In the genomic region with DNA sequence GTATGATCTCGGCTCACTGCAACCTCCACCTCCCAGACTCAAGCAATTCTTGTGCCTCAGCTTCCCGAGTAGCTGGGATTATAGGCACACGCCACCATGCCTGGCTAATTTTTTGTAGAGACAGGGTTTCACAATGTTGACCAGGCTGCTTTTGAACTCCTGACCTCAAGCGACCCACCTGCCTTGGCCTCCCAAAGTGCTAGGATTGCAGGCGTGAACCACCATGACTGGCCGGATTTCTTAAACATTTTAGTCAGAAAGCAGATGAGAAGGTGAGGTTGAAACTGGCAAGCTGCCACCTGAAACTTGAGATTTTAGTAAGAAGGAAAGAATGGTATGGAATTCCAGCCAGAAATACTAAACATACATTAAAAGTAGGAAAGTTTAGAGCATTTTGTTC, we compare ENCODE assay signal across 20 cellular contexts. TPM values are rescaled to one million over a fixed set of nuclear protein-coding genes. Genes with fewer than 3 reads are reported as not detected.
A peak's percentile ranks its signal among the peaks of the same experiment; 100 is the strongest.
DNase-seq lines count a peak whose midpoint lies in the region; ATAC-seq, FAIRE-seq and TF ChIP-seq lines count a peak whose summit lies in the region.
"Had no signal": no experiment of that assay in that cellular context is flagged by ENCODE, and none has a peak within 500 bp of the region (broad histone marks: within the 10 kb centered on the region; RNA-seq: fewer than 3 reads in every experiment).

No MANE protein-coding gene starts in this region.

- no peaks in the 10 kb centered on the region for H3K9me3 Mint-ChIP-seq in activated naive CD8-positive, alpha-beta T cell treated with anti-CD3 and anti-CD28 coated beads, Interleukin-2, amount 50 U/mL, for 24 hours
- H3K9me3 Mint-ChIP-seq in endothelial cell (ENCODE audit: unreplicated experiment): no peaks in the 10 kb centered on the region
- H3K9me3 Mint-ChIP-seq: activated T-helper 17 cell treated with anti-CD3 and anti-CD28 coated beads, Interleukin-2, amount 50 U/mL, for 72 hours; natural killer cell had no signal

- intact Hi-C loops in pancreas (cut with DNase I): no loop called here

- peaks cover 20% of the 10 kb centered on the region for H3K4me1 Mint-ChIP-seq in activated naive CD8-positive, alpha-beta T cell treated with anti-CD3 and anti-CD28 coated beads, Interleukin-2, amount 50 U/mL, for 24 hours
- H3K4me1 Mint-ChIP-seq in endothelial cell (ENCODE audit: unreplicated experiment): no peaks in the 10 kb centered on the region
- H3K4me1 Mint-ChIP-seq: activated T-helper 17 cell treated with anti-CD3 and anti-CD28 coated beads, Interleukin-2, amount 50 U/mL, for 72 hours had no signal

- H3K4me3 Mint-ChIP-seq in activated naive CD8-positive, alpha-beta T cell treated with anti-CD3 and anti-CD28 coated beads, Interleukin-2, amount 50 U/mL, for 24 hours: no peak overlapping the region
- H3K4me3 Mint-ChIP-seq in endothelial cell (ENCODE audit: unreplicated experiment): no peak overlapping the region
- H3K4me3 Mint-ChIP-seq: activated T-helper 17 cell treated with anti-CD3 and anti-CD28 coated beads, Interleukin-2, amount 50 U/mL, for 72 hours; memory B cell; natural killer cell had no signal

- H3K27ac Mint-ChIP-seq in activated naive CD8-positive, alpha-beta T cell treated with anti-CD3 and anti-CD28 coated beads, Interleukin-2, amount 50 U/mL, for 24 hours: no peak overlapping the region
- no peak overlapping the region for H3K27ac Mint-ChIP-seq in endothelial cell (ENCODE audit: unreplicated experiment)
- H3K27ac Mint-ChIP-seq: activated T-helper 17 cell treated with anti-CD3 and anti-CD28 coated beads, Interleukin-2, amount 50 U/mL, for 72 hours; memory B cell; natural killer cell had no signal

- WGBS in pancreas, 2 donors: 74 to 83% methylated on average over 6 of the region's 6 CpGs

- H3K4me1 ChIP-seq in pancreas: peaks cover 0 to 6% (median 0%) of the 10 kb centered on the region in 3 donors
- H3K4me1 ChIP-seq: prostate gland had no signal

- no peak overlapping the region for H3K27ac ChIP-seq in pancreas
- H3K27ac ChIP-seq: colonic mucosa, HL-60, KMS-11, prostate gland, spleen, testis had no signal

- no peaks in the 10 kb centered on the region for H3K36me3 Mint-ChIP-seq in activated naive CD8-positive, alpha-beta T cell treated with anti-CD3 and anti-CD28 coated beads, Interleukin-2, amount 50 U/mL, for 24 hours (ENCODE audit: low read depth)
- H3K36me3 Mint-ChIP-seq in endothelial cell (ENCODE audit: low read depth, unreplicated experiment): peaks cover 8% of the 10 kb centered on the region
- H3K36me3 Mint-ChIP-seq: memory B cell, natural killer cell had no signal

- TF ChIP-seq CTCF in astrocyte of the spinal cord (IDR thresholded peaks at IDR 0.05; ENCODE audit: low read depth, low read length) (no peak), endothelial cell (IDR thresholded peaks at IDR 0.05; ENCODE audit: unreplicated experiment) (no peak), pancreas (IDR thresholded peaks at IDR 0.05) (no peak)

- peaks cover 0 to 8% (median 2%) of the 10 kb centered on the region in 4 donors for H3K27me3 ChIP-seq in pancreas
- H3K27me3 ChIP-seq: testis had no signal

- H3K9me3 ChIP-seq in pancreas: no peaks in the 10 kb centered on the region
- H3K9me3 ChIP-seq: colonic mucosa, prostate gland, spleen, testis had no signal

- peaks cover 20% of the 10 kb centered on the region for H3K27me3 Mint-ChIP-seq in activated naive CD8-positive, alpha-beta T cell treated with anti-CD3 and anti-CD28 coated beads, Interleukin-2, amount 50 U/mL, for 24 hours
- no peaks in the 10 kb centered on the region for H3K27me3 Mint-ChIP-seq in endothelial cell (ENCODE audit: unreplicated experiment)

- peak; percentile 13 for DNase-seq in EH (ENCODE audit: low read depth)
- DNase-seq in M059J (ENCODE audit: low read depth): peak; percentile 7
- peak; percentile 52 for DNase-seq in astrocyte of the spinal cord (ENCODE audit: low read depth, low spot score)
- peak; percentile 40 for DNase-seq in glomerular visceral epithelial cell (ENCODE audit: extremely low spot score)
- no peak for DNase-seq in activated naive CD8-positive, alpha-beta T cell treated with anti-CD3 and anti-CD28 coated beads, Interleukin-2, amount 50 U/mL, for 24 hours
- DNase-seq in activated CD8-positive, alpha-beta memory T cell treated with anti-CD3 and anti-CD28 coated beads, Interleukin-2, amount 50 U/mL, for 4 hours: no peak
- DNase-seq in endothelial cell (ENCODE audit: low spot score): no peak
- DNase-seq in pancreas: no peak
- DNase-seq: colonic mucosa, GOT3, natural killer cell, NCI-H1417 treated with DMSO at 0.1 percent for 48 hours, SHP77, spleen, testis had no signal

- in situ Hi-C loops in astrocyte of the spinal cord (cut with HindIII; ENCODE audit: low sequenced_read_pairs): no loop called here

- H3K4me3 ChIP-seq in astrocyte of the spinal cord (ENCODE audit: low read depth, low read length) (no peak overlapping the region), pancreas (no peak overlapping the region)
- H3K4me3 ChIP-seq: colonic mucosa, prostate gland, spleen, testis had no signal

- no peak for FAIRE-seq in pancreas (lab: Jason Lieb, UNC)

- H3K36me3 ChIP-seq in pancreas: no peaks in the 10 kb centered on the region
- H3K36me3 ChIP-seq: colonic mucosa, prostate gland, spleen had no signal

- ATAC-seq in activated naive CD8-positive, alpha-beta T cell treated with anti-CD3 and anti-CD28 coated beads, Interleukin-2, amount 50 U/mL, for 24 hours: no peak
- ATAC-seq in pancreas: no peak
- ATAC-seq: activated T-helper 17 cell treated with anti-CD3 and anti-CD28 coated beads, Interleukin-2, amount 50 U/mL, for 72 hours; natural killer cell had no signal

RNA-seq across cellular contexts. Expression of gene KLHL23, which starts 31.9 kb away (rescaled TPM):
- 6.9 and 7.1 TPM in 2 replicates for total RNA-seq in M059J (2014; rRNA removed; shearing (Covaris generic))
- 22.1 TPM for total RNA-seq in endothelial cell (ENCODE audit: unreplicated experiment)
- 1 to 10 TPM; 2.2 to 6.9 (median 3.1) TPM for total RNA-seq in pancreas
- polyA plus RNA-seq in pancreas: 1 to 10 TPM; 1.7 to 3.4 TPM

RNA-seq across cellular contexts. Expression of gene SSB, which starts 33.1 kb away (rescaled TPM):
- total RNA-seq in M059J (2014; rRNA removed; shearing (Covaris generic)): 68.5 and 76.0 TPM in 2 replicates
- total RNA-seq in endothelial cell (ENCODE audit: unreplicated experiment): 109 TPM
- total RNA-seq in pancreas: 10 to 100 TPM; 14.1 to 36.7 (median 25.0) TPM
- polyA plus RNA-seq in pancreas: 10 to 100 TPM; 24.7 to 59.6 TPM

RNA-seq across cellular contexts. Expression of gene METTL5, which starts 59.2 kb away (rescaled TPM):
- total RNA-seq in M059J (2014; rRNA removed; shearing (Covaris generic)): 89.6 and 92.4 TPM in 2 replicates
- total RNA-seq in endothelial cell (ENCODE audit: unreplicated experiment): 36.8 TPM
- total RNA-seq in pancreas: 10 to 100 TPM; 29.7 to 35.6 (median 32.9) TPM
- 10 to 100 TPM; 36.3 to 41.3 TPM for polyA plus RNA-seq in pancreas

Comparison
In these comparisons a context has a peak if more than half of its experiments do, and no peak if none do; other contexts are left out.
1. DNase-seq: peak in EH (single experiment), M059J (single experiment), astrocyte of the spinal cord (single experiment) and glomerular visceral epithelial cell (single experiment); none in activated naive CD8-positive, alpha-beta T cell treated with anti-CD3 and anti-CD28 coated beads, Interleukin-2, amount 50 U/mL, for 24 hours (single experiment), activated CD8-positive, alpha-beta memory T cell treated with anti-CD3 and anti-CD28 coated beads, Interleukin-2, amount 50 U/mL, for 4 hours (single experiment), endothelial cell (single experiment) and pancreas (0 of 6).